8 cellular contexts compared by ENCODE assay signal in the genomic region with DNA sequence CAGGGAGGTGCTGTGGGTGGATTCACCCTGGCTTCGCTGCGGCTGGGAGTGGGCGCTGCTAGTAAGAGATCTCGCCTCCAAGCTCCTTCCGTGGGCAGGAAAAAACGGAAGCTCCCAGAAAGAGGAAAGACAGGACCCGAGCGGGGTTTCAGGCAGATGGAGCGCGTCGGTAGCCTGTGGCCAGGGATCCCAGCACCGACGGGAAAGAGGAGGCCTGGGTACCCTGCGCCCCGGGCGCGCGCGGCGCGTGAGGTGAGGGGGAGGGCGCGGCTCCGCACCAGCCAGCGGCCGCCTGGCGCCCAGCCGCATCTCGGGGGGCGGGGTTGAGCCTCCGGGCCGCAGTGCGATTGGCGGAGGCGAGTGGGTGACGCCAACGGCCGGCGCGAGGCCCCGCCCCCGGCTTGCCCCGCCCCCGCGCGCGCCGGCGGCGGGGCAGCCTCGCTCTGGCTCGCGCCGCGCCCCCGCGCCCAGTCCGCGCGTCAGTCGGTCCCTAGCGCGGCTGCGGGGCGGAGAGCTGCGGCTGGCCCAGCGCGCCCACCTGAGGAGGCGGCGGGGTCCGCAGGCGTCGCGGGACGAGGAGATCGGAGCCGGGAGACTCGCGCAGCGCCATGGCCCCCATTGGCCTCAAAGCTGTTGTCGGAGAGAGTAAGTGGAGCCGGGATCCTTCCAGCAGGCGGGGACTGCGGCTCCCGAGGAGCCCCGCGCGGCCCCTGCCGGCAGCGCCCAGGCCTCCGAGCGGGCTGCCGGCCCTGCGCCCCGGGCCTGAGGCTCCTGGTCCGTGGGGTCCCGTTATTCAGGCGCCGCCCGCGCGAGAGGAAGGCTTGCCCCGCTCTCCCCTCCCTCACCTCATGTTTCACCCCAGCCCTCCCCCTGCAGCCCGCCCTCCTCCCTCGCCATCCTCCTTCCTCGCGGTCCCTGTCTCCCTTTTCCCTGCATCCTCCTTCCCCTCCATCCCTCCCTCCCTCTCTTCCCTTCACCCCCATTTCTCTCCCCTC. TPM values are rescaled to one million over a fixed set of nuclear protein-coding genes. Genes with fewer than 3 reads are reported as not detected.
DNase-seq lines count a peak whose midpoint lies in the region; ATAC-seq and TF ChIP-seq lines count a peak whose summit lies in the region.

STXBP1 (plus strand) TSS at position 482 of the 995 bp plus-strand sequence; CDS start at position 609, 127 bp downstream.

- H3K27me3 Mint-ChIP-seq in activated T-cell treated with anti-CD3 and anti-CD28 coated beads, Interleukin-2, amount 50 U/mL, for 24 hours: peaks cover 33% of the 10 kb centered on the region

- H3K9me3 Mint-ChIP-seq in activated T-cell treated with anti-CD3 and anti-CD28 coated beads, Interleukin-2, amount 50 U/mL, for 24 hours: no peaks in the 10 kb centered on the region

- no peaks in the 10 kb centered on the region for H3K9me2 ChIP-seq in PC-9 (ENCODE audit: insufficient read depth)

- peaks cover 10% of the 10 kb centered on the region for H3F3A ChIP-seq in PC-9 (ENCODE audit: insufficient read depth, low read depth)

- H3K27me3 ChIP-seq in PC-9 (ENCODE audit: insufficient read depth, low read depth) (no peaks in the 10 kb centered on the region), muscle layer of duodenum (ENCODE audit: low read depth, low read length) (peaks cover 7% of the 10 kb centered on the region)

- peak within 1 kb of the TSS; percentile 85 for H3K4me3 Mint-ChIP-seq in activated T-cell treated with anti-CD3 and anti-CD28 coated beads, Interleukin-2, amount 50 U/mL, for 24 hours

- DNase-seq in COR-L47 (lab: John Stamatoyannopoulos, UW): peak; percentile 85
- DNase-seq in HuH-7 (ENCODE audit: low spot score): peak; percentile 92
- DNase-seq in PC-9: peak in 1 of 2 experiments; percentile 95
- DNase-seq in activated T-cell treated with anti-CD3 and anti-CD28 coated beads, Interleukin-2, amount 50 U/mL, for 24 hours: peak; percentile 90
- peak; percentile 70 for DNase-seq in stimulated activated CD8-positive, alpha-beta memory T cell treated with anti-CD3 and anti-CD28 coated beads, Interleukin-7, amount 100 ng/mL, for 24 hours (ENCODE audit: low read depth)

- H3K36me3 Mint-ChIP-seq in activated T-cell treated with anti-CD3 and anti-CD28 coated beads, Interleukin-2, amount 50 U/mL, for 24 hours (ENCODE audit: low read depth): peaks cover 5% of the 10 kb centered on the region

- peaks cover 30% of the 10 kb centered on the region for H3K4me1 Mint-ChIP-seq in activated T-cell treated with anti-CD3 and anti-CD28 coated beads, Interleukin-2, amount 50 U/mL, for 24 hours (ENCODE audit: low read depth)

- peak within 1 kb of the TSS; percentile 97 for H3K4me2 ChIP-seq in PC-9

- H3K27ac Mint-ChIP-seq in activated T-cell treated with anti-CD3 and anti-CD28 coated beads, Interleukin-2, amount 50 U/mL, for 24 hours: peak within 1 kb of the TSS; percentile 77

- CTCF ChIA-PET in PC-9 (lab: Charles Lee): interaction anchor here (0.6 to 1.4 kb wide), 2 partner anchors 123 to 396 kb away, joined by 3 to 5 read pairs; partner anchors contain the start of gene TOR2A

- POLR2A ChIA-PET in PC-9 (lab: Charles Lee; ENCODE audit: unreplicated experiment): interaction anchor here (0.6 to 0.7 kb wide), 2 partner anchors 215 to 499 kb away, joined by 4 read pairs; no protein-coding TSS in a partner anchor

- H3K4me1 ChIP-seq in PC-9 (replicated peaks; ENCODE audit: insufficient read depth) (peaks cover 40% of the 10 kb centered on the region), muscle layer of duodenum (ENCODE audit: control insufficient read depth in 1 of 2, insufficient read depth in 2 of 2, low read length in 2 of 2) (peaks cover 4 to 24% of the 10 kb centered on the region in 2 donors)

- H3K36me3 ChIP-seq in PC-9 (ENCODE audit: low read depth) (no peaks in the 10 kb centered on the region), muscle layer of duodenum (ENCODE audit: control insufficient read depth in 1 of 2, insufficient read depth in 2 of 2, low read length in 2 of 2) (no peaks in the 10 kb centered on the region)

- intact Hi-C loops in PC-9 (cut with micrococcal nuclease; ENCODE audit: unreplicated experiment): loop anchor here (2.0 to 10.0 kb wide), 3 partner anchors 73 to 123 kb away; partner anchors contain the start of gene TOR2A

- H3K27ac ChIP-seq in PC-9: no peak within 1 kb of the TSS
- H3K27ac ChIP-seq in muscle layer of duodenum (ENCODE audit: low read length): peak within 1 kb of the TSS; percentile 61

- no peak for TF ChIP-seq CTCF in PC-9 (conservative IDR thresholded peaks at IDR 0.05)

- H2AFZ ChIP-seq in PC-9: peak within 1 kb of the TSS; percentile 90

- H3K4me3 ChIP-seq in PC-9 (peak within 1 kb of the TSS; percentile 68), muscle layer of duodenum (ENCODE audit: low read depth in 1 of 2, low read length in 2 of 2) (peak within 1 kb of the TSS; percentile 74 to 84)

- no TSS peak for BruUV-seq in PC-9 (replicated peaks; lab: Mats Ljungman, UMichigan)

- ATAC-seq in GM21423 (IDR thresholded peaks at IDR 0.05; ENCODE audit: unreplicated experiment) (peak; percentile 86), esophagus mucosa (peak; percentile 90)

- H4K20me1 ChIP-seq in PC-9 (ENCODE audit: insufficient read depth): no peaks in the 10 kb centered on the region

- H3K9me3 ChIP-seq in PC-9 (ENCODE audit: insufficient read depth, low read depth) (no peaks in the 10 kb centered on the region), muscle layer of duodenum (ENCODE audit: control insufficient read depth in 1 of 2, low read length in 2 of 2) (no peaks in the 10 kb centered on the region)

- H3K79me2 ChIP-seq in PC-9 (ENCODE audit: low read depth): no peaks in the 10 kb centered on the region

RNA-seq across cellular contexts. Expression of gene STXBP1, which starts in this region (rescaled TPM):
- 35.1 and 44.0 TPM in 2 replicates for total RNA-seq in PC-9 (2021)
- 10.1 TPM for total RNA-seq in esophagus mucosa
